Comparison of ENCODE assay signal across 8 cellular contexts in the genomic region with DNA sequence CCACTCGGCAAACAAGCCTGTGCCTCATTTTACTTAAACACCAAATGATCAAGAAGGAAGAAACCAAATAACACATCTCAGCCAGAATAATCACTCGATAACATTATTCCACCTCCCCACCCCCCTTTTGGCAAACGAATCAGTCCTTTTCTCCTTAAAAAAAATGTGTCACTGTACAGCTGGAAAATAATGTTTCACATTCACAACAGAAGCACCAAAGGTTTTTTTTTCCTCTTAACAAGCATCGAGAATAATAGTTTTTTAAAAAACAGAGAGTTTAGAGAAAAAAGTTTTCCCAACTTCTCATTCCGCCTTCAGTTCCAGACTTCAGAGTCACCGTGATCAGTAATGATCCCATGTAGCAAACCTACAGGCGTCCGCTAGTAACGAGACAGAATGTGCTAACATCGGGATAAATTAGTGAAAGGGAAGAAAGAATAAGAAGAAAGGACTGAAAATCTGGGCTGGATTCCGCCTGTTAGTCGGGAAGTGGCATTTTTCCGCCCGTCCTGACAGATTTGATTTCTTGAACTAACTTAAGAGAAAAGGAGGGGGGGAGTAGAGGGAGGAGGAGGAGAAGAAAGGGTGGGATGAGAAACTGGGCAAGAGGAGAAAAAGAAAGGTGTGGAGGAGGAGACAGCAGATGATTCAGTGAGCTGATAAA. TPM values are rescaled to one million over a fixed set of nuclear protein-coding genes. Genes with fewer than 3 reads are reported as not detected.
DNase-seq lines count a peak whose midpoint lies in the region; ATAC-seq and TF ChIP-seq lines count a peak whose summit lies in the region.

A gene with protein sequence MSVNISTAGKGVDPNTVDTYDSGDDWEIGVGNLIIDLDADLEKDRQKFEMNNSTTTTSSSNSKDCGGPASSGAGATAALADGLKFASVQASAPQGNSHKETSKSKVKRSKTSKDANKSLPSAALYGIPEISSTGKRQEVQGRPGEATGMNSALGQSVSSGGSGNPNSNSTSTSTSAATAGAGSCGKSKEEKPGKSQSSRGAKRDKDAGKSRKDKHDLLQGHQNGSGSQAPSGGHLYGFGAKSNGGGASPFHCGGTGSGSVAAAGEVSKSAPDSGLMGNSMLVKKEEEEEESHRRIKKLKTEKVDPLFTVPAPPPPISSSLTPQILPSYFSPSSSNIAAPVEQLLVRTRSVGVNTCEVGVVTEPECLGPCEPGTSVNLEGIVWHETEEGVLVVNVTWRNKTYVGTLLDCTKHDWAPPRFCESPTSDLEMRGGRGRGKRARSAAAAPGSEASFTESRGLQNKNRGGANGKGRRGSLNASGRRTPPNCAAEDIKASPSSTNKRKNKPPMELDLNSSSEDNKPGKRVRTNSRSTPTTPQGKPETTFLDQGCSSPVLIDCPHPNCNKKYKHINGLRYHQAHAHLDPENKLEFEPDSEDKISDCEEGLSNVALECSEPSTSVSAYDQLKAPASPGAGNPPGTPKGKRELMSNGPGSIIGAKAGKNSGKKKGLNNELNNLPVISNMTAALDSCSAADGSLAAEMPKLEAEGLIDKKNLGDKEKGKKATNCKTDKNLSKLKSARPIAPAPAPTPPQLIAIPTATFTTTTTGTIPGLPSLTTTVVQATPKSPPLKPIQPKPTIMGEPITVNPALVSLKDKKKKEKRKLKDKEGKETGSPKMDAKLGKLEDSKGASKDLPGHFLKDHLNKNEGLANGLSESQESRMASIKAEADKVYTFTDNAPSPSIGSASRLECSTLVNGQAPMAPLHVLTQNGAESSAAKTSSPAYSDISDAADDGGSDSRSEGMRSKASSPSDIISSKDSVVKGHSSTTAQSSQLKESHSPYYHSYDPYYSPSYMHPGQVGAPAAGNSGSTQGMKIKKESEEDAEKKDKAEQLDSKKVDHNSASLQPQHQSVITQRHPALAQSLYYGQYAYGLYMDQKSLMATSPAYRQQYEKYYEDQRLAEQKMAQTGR (N-terminal part only) (minus strand): TSS at position 388 of the 664 bp plus-strand sequence. CDS start 1,650 bp downstream, outside the sequence.

- TF ChIP-seq POLR2A in HCT116 (IDR thresholded peaks at IDR 0.05; ENCODE audit: borderline replicate concordance, extremely low read depth, insufficient read depth, insufficient read length), result no peak

- H3K79me2 ChIP-seq in HCT116 (ENCODE audit: insufficient read depth, low read length), result no peaks in the 10 kb centered on the region

- intact Hi-C loops in HCT116 (cut with micrococcal nuclease), result loop anchor here (10.0 kb wide), 1 partner anchor 792 kb away; no protein-coding TSS in a partner anchor

- TF ChIP-seq CTCF in HCT116 (IDR thresholded peaks at IDR 0.05 in 2 of 3, conservative IDR thresholded peaks at IDR 0.05 in 1 of 3; ENCODE audit: borderline replicate concordance in 1 of 3, insufficient read depth in 1 of 3, low read depth in 2 of 3, low read length in 2 of 3), result no peak

- H3K4me3 ChIP-seq in HCT116 (replicated peaks in 1 of 2; ENCODE audit: low read depth in 1 of 2, low read length in 2 of 2), result peak within 1 kb of the TSS; percentile 65 to 68

- H3K27ac ChIP-seq in HCT116 (ENCODE audit: low read depth, low read length), result peak within 1 kb of the TSS; percentile 66
- H3K27ac ChIP-seq in epithelial cell of prostate, result peak within 1 kb of the TSS; percentile 85

- BruUV-seq in HCT116 (replicated peaks; lab: Mats Ljungman, UMichigan), result no TSS peak

- H3K9me3 ChIP-seq in HCT116 (ENCODE audit: control insufficient read depth in 1 of 2, insufficient read depth in 1 of 2, low read depth in 1 of 2, low read length in 2 of 2), result no peaks in the 10 kb centered on the region

- H2AFZ ChIP-seq in HCT116 (ENCODE audit: low read depth, low read length, poor library complexity, severe bottlenecking), result peak within 1 kb of the TSS; percentile 89

- H3K4me1 ChIP-seq in HCT116 (ENCODE audit: control insufficient read depth in 1 of 2, insufficient read depth in 2 of 2, low read length in 2 of 2), result peaks cover 52 to 67% of the 10 kb centered on the region in 2 experiments

- POLR2A ChIA-PET in HCT116 (lab: Charles Lee), result interaction anchor here (0.7 to 2.5 kb wide), 3 partner anchors 26 to 89 kb away, joined by 3 to 8 read pairs (median 6); no protein-coding TSS in a partner anchor

- no peaks in the 10 kb centered on the region for H3K9me2 ChIP-seq in HCT116 (ENCODE audit: insufficient read depth)

- RAD21 ChIA-PET in HCT116 (lab: Charles Lee; ENCODE audit: low non-redundant PET in 1 of 2, low total read pairs in 2 of 2, uncharacterized antibody in 2 of 2, unreplicated experiment in 2 of 2), result interaction anchor here in 1 of 2 experiments (0.6 kb wide), 1 partner anchor 19 kb away, joined by 3 read pairs; no protein-coding TSS in a partner anchor

- H4K20me1 ChIP-seq in HCT116 (ENCODE audit: insufficient read depth), result no peaks in the 10 kb centered on the region

- CTCF ChIA-PET in HCT116 (lab: Charles Lee), result no interaction called here

- peak within 1 kb of the TSS; percentile 95 for H3K4me2 ChIP-seq in HCT116 (ENCODE audit: low read length)

- DNase-seq in AG08395 (ENCODE audit: low spot score) (peak; percentile 15), HCT116 (ENCODE audit: low read depth, low spot score) (no peak), SK-N-DZ (ENCODE audit: low spot score) (peak; percentile 86), epithelial cell of prostate (ENCODE audit: low read depth, low spot score) (no peak), myocyte (ENCODE audit: low read depth) (peak; percentile 87), epidermal melanocyte (ENCODE audit: insufficient read length, low spot score) (no peak), NCI-H187 treated with DMSO at 0.1 percent for 48 hours (lab: John Stamatoyannopoulos, UW) (no peak)
- DNase-seq in stimulated activated CD4-positive, alpha-beta T cell treated with anti-CD3 and anti-CD28 coated beads, Interleukin-2, amount 100 ng/mL, for 48 hours, result no peak

- no peaks in the 10 kb centered on the region for H3K27me3 ChIP-seq in HCT116 (ENCODE audit: insufficient read depth, low read length)

- ATAC-seq in HCT116, result no peak

- no peaks in the 10 kb centered on the region for H3K36me3 ChIP-seq in HCT116 (ENCODE audit: control insufficient read depth in 1 of 2, insufficient read depth in 2 of 2, low read length in 2 of 2)

- TF ChIP-seq RAD21 in HCT116 (IDR thresholded peaks at IDR 0.05; ENCODE audit: low read depth), result no peak

- peak within 1 kb of the TSS; percentile 67 for H3K9ac ChIP-seq in HCT116 (ENCODE audit: low read length)

TF ChIP-seq in HCT116, 20 proteins besides CTCF, POLR2A, EP300 and RAD21:
- TF ChIP-seq FOSL1 (IDR thresholded peaks at IDR 0.05; ENCODE audit: low read depth) (no peak), POLR2AphosphoS5 (IDR thresholded peaks at IDR 0.05; ENCODE audit: low read depth, low read length) (no peak), SP1 (IDR thresholded peaks at IDR 0.05; ENCODE audit: low read depth) (peak; percentile 21; the same call in 1 of the 2 replicates), SRF (IDR thresholded peaks at IDR 0.05; ENCODE audit: low read depth) (no peak), ZFX (IDR thresholded peaks at IDR 0.05) (no peak)
- TF ChIP-seq, protein P1, sequence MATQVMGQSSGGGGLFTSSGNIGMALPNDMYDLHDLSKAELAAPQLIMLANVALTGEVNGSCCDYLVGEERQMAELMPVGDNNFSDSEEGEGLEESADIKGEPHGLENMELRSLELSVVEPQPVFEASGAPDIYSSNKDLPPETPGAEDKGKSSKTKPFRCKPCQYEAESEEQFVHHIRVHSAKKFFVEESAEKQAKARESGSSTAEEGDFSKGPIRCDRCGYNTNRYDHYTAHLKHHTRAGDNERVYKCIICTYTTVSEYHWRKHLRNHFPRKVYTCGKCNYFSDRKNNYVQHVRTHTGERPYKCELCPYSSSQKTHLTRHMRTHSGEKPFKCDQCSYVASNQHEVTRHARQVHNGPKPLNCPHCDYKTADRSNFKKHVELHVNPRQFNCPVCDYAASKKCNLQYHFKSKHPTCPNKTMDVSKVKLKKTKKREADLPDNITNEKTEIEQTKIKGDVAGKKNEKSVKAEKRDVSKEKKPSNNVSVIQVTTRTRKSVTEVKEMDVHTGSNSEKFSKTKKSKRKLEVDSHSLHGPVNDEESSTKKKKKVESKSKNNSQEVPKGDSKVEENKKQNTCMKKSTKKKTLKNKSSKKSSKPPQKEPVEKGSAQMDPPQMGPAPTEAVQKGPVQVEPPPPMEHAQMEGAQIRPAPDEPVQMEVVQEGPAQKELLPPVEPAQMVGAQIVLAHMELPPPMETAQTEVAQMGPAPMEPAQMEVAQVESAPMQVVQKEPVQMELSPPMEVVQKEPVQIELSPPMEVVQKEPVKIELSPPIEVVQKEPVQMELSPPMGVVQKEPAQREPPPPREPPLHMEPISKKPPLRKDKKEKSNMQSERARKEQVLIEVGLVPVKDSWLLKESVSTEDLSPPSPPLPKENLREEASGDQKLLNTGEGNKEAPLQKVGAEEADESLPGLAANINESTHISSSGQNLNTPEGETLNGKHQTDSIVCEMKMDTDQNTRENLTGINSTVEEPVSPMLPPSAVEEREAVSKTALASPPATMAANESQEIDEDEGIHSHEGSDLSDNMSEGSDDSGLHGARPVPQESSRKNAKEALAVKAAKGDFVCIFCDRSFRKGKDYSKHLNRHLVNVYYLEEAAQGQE (IDR thresholded peaks at IDR 0.05; ENCODE audit: low read depth), result no peak

RNA-seq across cellular contexts. Expression of the gene that starts here (rescaled TPM):
- total RNA-seq in HCT116 (2021; ENCODE audit: unreplicated experiment), result 5.6 TPM
- 2.3 and 2.7 TPM in 2 replicates for polyA plus RNA-seq in HCT116 (2012)
- polyA plus RNA-seq in SK-N-DZ (2014; cell fraction: cytosol; rRNA removed), result 13.7 and 15.4 TPM in 2 replicates
- 19.6 and 20.5 TPM in 2 replicates for polyA plus RNA-seq in SK-N-DZ (2014; cell fraction: nucleus; rRNA removed)
- 41.1 and 43.9 TPM in 2 replicates for total RNA-seq in myocyte
- polyA plus RNA-seq in myocyte (2012), result 7.8 TPM

Comparison
In these comparisons a context has a peak if more than half of its experiments do, and no peak if none do; other contexts are left out.
1. DNase-seq: peak in AG08395 (single experiment), SK-N-DZ (single experiment) and myocyte (single experiment); none in HCT116 (single experiment), epithelial cell of prostate (single experiment), epidermal melanocyte (single experiment), NCI-H187 treated with DMSO at 0.1 percent for 48 hours (single experiment) and stimulated activated CD4-positive, alpha-beta T cell treated with anti-CD3 and anti-CD28 coated beads, Interleukin-2, amount 100 ng/mL, for 48 hours (0 of 2).